Comparison of ENCODE assay signal across 18 cellular contexts in the genomic region with DNA sequence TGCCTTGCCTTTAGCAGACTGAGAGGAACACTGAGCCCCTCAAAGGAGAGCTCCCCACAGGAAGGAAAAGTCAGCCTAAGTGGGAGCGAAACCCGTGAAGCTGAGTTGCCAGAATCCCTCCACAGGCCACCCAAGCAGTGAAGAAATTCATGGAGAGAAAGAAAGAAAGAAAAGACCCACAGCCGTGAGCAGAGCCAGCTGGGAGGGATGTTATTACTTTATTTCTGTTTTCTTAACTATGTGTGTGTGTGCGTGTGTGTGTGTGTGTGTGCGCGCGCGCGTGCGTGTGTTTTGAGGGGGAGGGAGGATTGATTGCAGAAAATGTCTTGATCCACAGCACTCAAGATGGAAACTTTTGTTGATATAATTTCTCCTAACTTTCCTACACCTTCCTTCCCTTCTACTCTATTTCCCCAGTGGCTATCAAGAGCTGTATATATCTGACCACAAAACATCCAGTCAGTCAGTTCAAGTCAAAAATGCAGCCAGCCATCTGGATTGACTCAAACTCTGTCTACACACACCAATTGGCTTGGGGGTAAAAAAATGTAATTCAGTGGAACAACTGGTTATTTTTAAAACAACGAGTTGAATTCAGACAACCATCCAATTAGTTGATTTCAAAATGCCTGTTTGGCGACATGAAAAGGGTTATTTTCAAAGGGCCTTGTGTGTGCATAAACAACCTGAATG. TPM values are rescaled to one million over a fixed set of nuclear protein-coding genes. Genes with fewer than 3 reads are reported as not detected.
A peak's percentile ranks its signal among the peaks of the same experiment; 100 is the strongest.
DNase-seq lines count a peak whose midpoint lies in the region; ATAC-seq, FAIRE-seq and TF ChIP-seq lines count a peak whose summit lies in the region.
"Had no signal": no experiment of that assay in that cellular context is flagged by ENCODE, and none has a peak within 500 bp of the region (broad histone marks: within the 10 kb centered on the region; RNA-seq: fewer than 3 reads in every experiment).

No MANE protein-coding gene starts in this region.

- no peak overlapping the region for H4K8ac ChIP-seq in mesenchymal stem cell (ENCODE audit: low read length)

- no peak overlapping the region for H2BK120ac ChIP-seq in mesenchymal stem cell (ENCODE audit: low read depth, low read length)

- no peak for TF ChIP-seq CTCF in upper lobe of right lung (IDR thresholded peaks at IDR 0.05)

- FAIRE-seq in TTC549 (lab: Jason Lieb, UNC) = peak; percentile 94

- H2BK15ac ChIP-seq in mesenchymal stem cell (ENCODE audit: low read depth, poor library complexity, severe bottlenecking) = peak overlapping the region; percentile 52

- H3K27ac ChIP-seq in mesenchymal stem cell (ENCODE audit: low read length, poor library complexity, severe bottlenecking) (no peak overlapping the region), upper lobe of right lung (peak overlapping the region; percentile 66)
- H3K27ac ChIP-seq: HL-60, right lobe of liver had no signal

- no peak overlapping the region for H3K14ac ChIP-seq in mesenchymal stem cell (ENCODE audit: low read length in 2 of 2)

- peak overlapping the region; percentile 26 for H3K9ac ChIP-seq in mesenchymal stem cell (ENCODE audit: low read length)

- no peak overlapping the region for H2AFZ ChIP-seq in mesenchymal stem cell (ENCODE audit: low read depth, low read length)

- intact Hi-C loops in upper lobe of right lung (cut with DNase I) = no loop called here

- H3K27me3 ChIP-seq in mesenchymal stem cell (ENCODE audit: control insufficient read depth in 1 of 2, insufficient read depth in 1 of 2, low read length in 2 of 2) (peaks cover 0 to 3% of the 10 kb centered on the region in 2 experiments), upper lobe of right lung (no peaks in the 10 kb centered on the region)
- H3K27me3 ChIP-seq: right lobe of liver had no signal

- H3K36me3 ChIP-seq in mesenchymal stem cell (ENCODE audit: control insufficient read depth in 1 of 2, insufficient read depth in 2 of 2, low read depth in 1 of 2, low read length in 2 of 2) (no peaks in the 10 kb centered on the region), upper lobe of right lung (no peaks in the 10 kb centered on the region)
- H3K36me3 ChIP-seq: right lobe of liver had no signal

- DNase-seq in fibroblast of peridontal ligament (ENCODE audit: extremely low read depth) (peak; percentile 86), mesenchymal stem cell (peak; percentile 70), upper lobe of right lung (no peak), ureter (ENCODE audit: low spot score) (no peak), DMS79 (lab: John Stamatoyannopoulos, UW) (no peak)
- DNase-seq: activated CD8-positive, alpha-beta memory T cell treated with anti-CD3 and anti-CD28 coated beads, Interleukin-2, amount 10 ng/mL, durations not matched to agents 7 days and 5 days; activated effector memory CD4-positive, alpha-beta T cell treated with anti-CD3 and anti-CD28 coated beads, Interleukin-2, amount 50 U/mL, for 16 hours; C1 segment of cervical spinal cord; mesendoderm; NCI-H1092; NCI-H69; right lobe of liver; stimulated activated CD4-positive, alpha-beta T cell treated with anti-CD3 and anti-CD28 coated beads, Interleukin-2, amount 100 ng/mL, for 48 hours; T-helper 9 cell had no signal

- H3K4me3 ChIP-seq in mesenchymal stem cell (ENCODE audit: insufficient read depth in 1 of 2, low read depth in 1 of 2, low read length in 2 of 2) (no peak overlapping the region), upper lobe of right lung (no peak overlapping the region)
- H3K4me3 ChIP-seq: right lobe of liver had no signal

- no peak overlapping the region for H3K4me2 ChIP-seq in mesenchymal stem cell (ENCODE audit: low read length, poor library complexity, severe bottlenecking)

- no peaks in the 10 kb centered on the region for H3K4me1 ChIP-seq in mesenchymal stem cell (ENCODE audit: control insufficient read depth, insufficient read depth, low read depth, low read length)
- H3K4me1 ChIP-seq in upper lobe of right lung = no peaks in the 10 kb centered on the region
- H3K4me1 ChIP-seq: right lobe of liver had no signal

- H2AK5ac ChIP-seq in mesenchymal stem cell (ENCODE audit: low read length, severe bottlenecking) = no peak overlapping the region

- no peak overlapping the region for H4K91ac ChIP-seq in mesenchymal stem cell (ENCODE audit: low read length)

- no peak overlapping the region for H3K23ac ChIP-seq in mesenchymal stem cell (ENCODE audit: low read length in 2 of 2)

- no peaks in the 10 kb centered on the region for H3K79me1 ChIP-seq in mesenchymal stem cell (replicated peaks; ENCODE audit: low read length, poor library complexity, severe bottlenecking)

- 20% methylated on average over 4 of the region's 12 CpGs for WGBS in mesenchymal stem cell

- H2BK5ac ChIP-seq in mesenchymal stem cell (ENCODE audit: low read depth, low read length, poor library complexity, severe bottlenecking) = no peak overlapping the region

- no peak overlapping the region for H3K4ac ChIP-seq in mesenchymal stem cell (ENCODE audit: low read depth in 1 of 2, low read length in 2 of 2)

- ATAC-seq in upper lobe of right lung (no peak), GM19023 (IDR thresholded peaks at IDR 0.05; ENCODE audit: unreplicated experiment) (no peak)
- ATAC-seq: activated CD8-positive, alpha-beta memory T cell treated with anti-CD3 and anti-CD28 coated beads, Interleukin-2, amount 10 ng/mL, durations not matched to agents 7 days and 5 days had no signal

- H3K9me3 ChIP-seq in mesenchymal stem cell (ENCODE audit: control insufficient read depth, low read length) = no peaks in the 10 kb centered on the region
- no peaks in the 10 kb centered on the region for H3K9me3 ChIP-seq in upper lobe of right lung
- H3K9me3 ChIP-seq: right lobe of liver had no signal

- peak overlapping the region in 1 of 2 experiments; percentile 12 for H3K18ac ChIP-seq in mesenchymal stem cell (ENCODE audit: low read depth in 1 of 2, low read length in 2 of 2)

- no peak overlapping the region for H2BK12ac ChIP-seq in mesenchymal stem cell (ENCODE audit: low read length in 2 of 2)

RNA-seq across cellular contexts. Expression of a gene that starts 13.8 kb away (rescaled TPM):
- 7.5 TPM for polyA plus RNA-seq in mesenchymal stem cell (2013, experiment 1 of 2)
- polyA plus RNA-seq in mesenchymal stem cell (2013, experiment 2 of 2) = 7.3 TPM
- total RNA-seq in upper lobe of right lung = 67.7 TPM
- total RNA-seq in ureter = 4.9 TPM
- total RNA-seq: activated CD8-positive, alpha-beta memory T cell treated with anti-CD3 and anti-CD28 coated beads, Interleukin-2, amount 10 ng/mL, durations not matched to agents 7 days and 5 days; glomerular endothelial cell had no signal

Comparison
In these comparisons a context has a peak if more than half of its experiments do, and no peak if none do; other contexts are left out.
1. DNase-seq: peak in fibroblast of peridontal ligament (single experiment) and mesenchymal stem cell (single experiment); none in upper lobe of right lung (single experiment), ureter (single experiment) and DMS79 (single experiment).
2. RNA of a gene that starts 13.8 kb away (total RNA-seq): 67.7 TPM in upper lobe of right lung (single experiment); 4.9 TPM in ureter (single experiment); every median in the first group is over 10 times any median in the second.